25 cellular contexts compared by ENCODE assay signal in the genomic region with DNA sequence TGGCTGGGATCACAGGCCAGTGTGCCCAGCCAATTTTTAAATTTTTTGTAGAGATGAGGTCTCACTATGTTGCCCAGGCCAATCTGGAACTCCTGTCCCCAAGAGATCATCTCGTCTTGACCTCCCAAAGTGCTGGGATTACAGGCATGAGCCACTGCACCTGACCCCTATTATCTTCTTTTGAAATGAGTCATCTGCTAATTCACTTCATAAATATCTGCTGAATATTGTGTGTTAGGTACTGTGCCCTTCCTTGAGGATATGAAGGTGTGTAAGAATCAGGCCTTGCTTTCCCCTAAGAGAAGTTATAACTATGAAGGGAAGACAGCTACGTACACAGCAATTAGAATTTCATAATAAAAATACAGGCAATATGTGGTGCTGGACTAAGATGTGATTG.
"Had no signal": no experiment of that assay in that cellular context is flagged by ENCODE, and none has a peak within 500 bp of the region (broad histone marks: within the 10 kb centered on the region; RNA-seq: fewer than 3 reads in every experiment).

No MANE protein-coding gene starts in this region.

- H3K36me3 ChIP-seq: esophagus squamous epithelium, left lung, lower lobe of right lung, neural progenitor cell, ovary, suprapubic skin, thyroid gland, vagina had no signal

- H3K9me3 Mint-ChIP-seq: immature natural killer cell; natural killer cell treated with Interleukin-12 subunit alpha and Interleukin-12 subunit beta and Interleukin-15 and Interleukin-18, amount 100 ng/mL, for 72 hours; neural progenitor cell; stimulated activated effector memory CD8-positive, alpha-beta T cell treated with anti-CD3 and anti-CD28 coated beads, Interleukin-12 subunit alpha, Interleukin-12 subunit beta, amount 100 ng/mL, for 72 hours had no signal

- H3K4me2 ChIP-seq: neural progenitor cell had no signal

- H3K27ac ChIP-seq: dorsolateral prefrontal cortex, esophagus squamous epithelium, left lung, lower lobe of right lung, neural progenitor cell, ovary, suprapubic skin, thyroid gland, upper lobe of right lung, vagina had no signal

- H3K4me1 ChIP-seq: neural progenitor cell, upper lobe of right lung had no signal

- H3K9me3 ChIP-seq: esophagus squamous epithelium, left lung, lower lobe of right lung, ovary, suprapubic skin, thyroid gland, upper lobe of right lung, vagina had no signal

- H3K4me1 Mint-ChIP-seq: neural progenitor cell had no signal

- ATAC-seq: left lung; lower lobe of right lung; natural killer cell treated with Interleukin-12 subunit alpha and Interleukin-12 subunit beta and Interleukin-15 and Interleukin-18, amount 100 ng/mL, for 72 hours; right cardiac atrium; stimulated activated effector memory CD8-positive, alpha-beta T cell treated with anti-CD3 and anti-CD28 coated beads, Interleukin-12 subunit alpha, Interleukin-12 subunit beta, amount 100 ng/mL, for 72 hours; stimulated activated naive CD8-positive, alpha-beta T cell treated with anti-CD3 and anti-CD28 coated beads, Interleukin-15, Interleukin-2, amounts not matched to agents 100 U/mL and 50 U/mL, for 24 hours; upper lobe of right lung had no signal

- H3K4me3 ChIP-seq: dorsolateral prefrontal cortex, esophagus squamous epithelium, left lung, lower lobe of right lung, neural progenitor cell, ovary, suprapubic skin, thyroid gland, upper lobe of right lung, vagina had no signal

- H3K27me3 Mint-ChIP-seq: natural killer cell treated with Interleukin-12 subunit alpha and Interleukin-12 subunit beta and Interleukin-15 and Interleukin-18, amount 100 ng/mL, for 72 hours; progenitor cell of endocrine pancreas had no signal

- H3K36me3 Mint-ChIP-seq: immature natural killer cell; natural killer cell treated with Interleukin-12 subunit alpha and Interleukin-12 subunit beta and Interleukin-15 and Interleukin-18, amount 100 ng/mL, for 72 hours had no signal

- DNase-seq: cortex of kidney; dorsolateral prefrontal cortex; effector CD8-positive, alpha-beta T cell; esophagus squamous epithelium; foreskin fibroblast; immature natural killer cell; left lung; lower lobe of right lung; mesenchymal stem cell; midbrain; nucleus accumbens; ovary; right cardiac atrium; stimulated activated CD4-positive, alpha-beta T cell treated with anti-CD3 and anti-CD28 coated beads, Interleukin-4, amount 100 ng/mL, for 1 hour; stimulated activated CD8-positive, alpha-beta memory T cell treated with anti-CD3 and anti-CD28 coated beads, Interleukin-4, amount 100 ng/mL, for 48 hours; stimulated activated naive CD8-positive, alpha-beta T cell treated with anti-CD3 and anti-CD28 coated beads, Interleukin-15, Interleukin-2, amounts not matched to agents 100 U/mL and 50 U/mL, for 24 hours; thyroid gland; upper lobe of right lung had no signal

- FAIRE-seq: keratinocyte had no signal

- H2AFZ ChIP-seq: neural progenitor cell had no signal

- H3K9ac ChIP-seq: neural progenitor cell had no signal

- H3K27ac Mint-ChIP-seq: immature natural killer cell; natural killer cell treated with Interleukin-12 subunit alpha and Interleukin-12 subunit beta and Interleukin-15 and Interleukin-18, amount 100 ng/mL, for 72 hours; neural progenitor cell; progenitor cell of endocrine pancreas; stimulated activated effector memory CD8-positive, alpha-beta T cell treated with anti-CD3 and anti-CD28 coated beads, Interleukin-12 subunit alpha, Interleukin-12 subunit beta, amount 100 ng/mL, for 72 hours had no signal

- H3K27me3 ChIP-seq: dorsolateral prefrontal cortex, esophagus squamous epithelium, left lung, neural progenitor cell, ovary, suprapubic skin, thyroid gland, upper lobe of right lung, vagina had no signal

- H3K4me3 Mint-ChIP-seq: immature natural killer cell; natural killer cell treated with Interleukin-12 subunit alpha and Interleukin-12 subunit beta and Interleukin-15 and Interleukin-18, amount 100 ng/mL, for 72 hours; neural progenitor cell; stimulated activated effector memory CD8-positive, alpha-beta T cell treated with anti-CD3 and anti-CD28 coated beads, Interleukin-12 subunit alpha, Interleukin-12 subunit beta, amount 100 ng/mL, for 72 hours had no signal
